ENCODE assay signal across 9 cellular contexts in genomic region chr2:188291617-188292445, GRCh38. TPM values are rescaled to one million over a fixed set of nuclear protein-coding genes. Genes with fewer than 3 reads are reported as not detected.
DNase-seq lines count a peak whose midpoint lies in the region; ATAC-seq, FAIRE-seq and TF ChIP-seq lines count a peak whose summit lies in the region.
"Had no signal": no experiment of that assay in that cellular context is flagged by ENCODE, and none has a peak within 500 bp of the region (broad histone marks: within the 10 kb centered on the region; RNA-seq: fewer than 3 reads in every experiment).

A gene with protein sequence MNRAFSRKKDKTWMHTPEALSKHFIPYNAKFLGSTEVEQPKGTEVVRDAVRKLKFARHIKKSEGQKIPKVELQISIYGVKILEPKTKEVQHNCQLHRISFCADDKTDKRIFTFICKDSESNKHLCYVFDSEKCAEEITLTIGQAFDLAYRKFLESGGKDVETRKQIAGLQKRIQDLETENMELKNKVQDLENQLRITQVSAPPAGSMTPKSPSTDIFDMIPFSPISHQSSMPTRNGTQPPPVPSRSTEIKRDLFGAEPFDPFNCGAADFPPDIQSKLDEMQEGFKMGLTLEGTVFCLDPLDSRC (plus strand): TSS chr2:188291874. CDS start chr2:188477703, 185,829 bp downstream.

- H3K4me1 Mint-ChIP-seq in CD4-positive, alpha-beta memory T cell: peaks cover 0 to 10% (median 4%) of the 10 kb centered on the region in 4 donors
- peaks cover 43% of the 10 kb centered on the region for H3K4me1 Mint-ChIP-seq in HFFc6 (ENCODE audit: low read depth)
- H3K4me1 Mint-ChIP-seq: IgD-negative memory B cell had no signal

- H3K36me3 ChIP-seq in CD4-positive, alpha-beta memory T cell (ENCODE audit: insufficient read depth, low read length): no peaks in the 10 kb centered on the region
- H3K36me3 ChIP-seq in small intestine (ENCODE audit: control insufficient read depth in 2 of 2, insufficient read depth in 2 of 2, low read length in 2 of 2): no peaks in the 10 kb centered on the region

- 0 to 5% (median 1%) methylated on average over 55 to 64 of the region's 64 CpGs for WGBS in small intestine, 3 donors

- peak in 1 of 5 donors; percentile 24 for DNase-seq in CD4-positive, alpha-beta memory T cell
- DNase-seq in HFFc6 (peak; percentile 66), RPMI7951 (ENCODE audit: low read depth) (peak; percentile 82), choroid plexus epithelial cell (ENCODE audit: low read depth) (peak; percentile 79), islet precursor cell (peak; percentile 91), small intestine (peak; percentile 79)
- no peak for DNase-seq in effector CD4-positive, alpha-beta T cell

- no peaks in the 10 kb centered on the region for H3K4me1 ChIP-seq in CD4-positive, alpha-beta memory T cell (ENCODE audit: insufficient read depth, low read length)
- peaks cover 0 to 2% of the 10 kb centered on the region in 2 donors for H3K4me1 ChIP-seq in small intestine (ENCODE audit: control insufficient read depth in 2 of 2, insufficient read depth in 1 of 2, low read depth in 1 of 2, low read length in 1 of 2)

- H3K4me3 ChIP-seq in CD4-positive, alpha-beta memory T cell (ENCODE audit: low read length in 2 of 2): no peak within 1 kb of the TSS
- H3K4me3 ChIP-seq in choroid plexus epithelial cell (ENCODE audit: low read depth, low read length) (peak within 1 kb of the TSS; percentile 80), small intestine (ENCODE audit: low read depth in 1 of 2, low read length in 2 of 2) (peak within 1 kb of the TSS; percentile 55 to 88)

- FAIRE-seq in small intestine (lab: Jason Lieb, UNC): no peak

- H3K27ac Mint-ChIP-seq in CD4-positive, alpha-beta memory T cell: no peak within 1 kb of the TSS
- H3K27ac Mint-ChIP-seq in HFFc6: peak within 1 kb of the TSS; percentile 89

- CTCF ChIA-PET in CD4-positive, alpha-beta memory T cell (lab: Charles Lee; ENCODE audit: partially characterized antibody): no interaction called here

- peaks cover 20% of the 10 kb centered on the region in 2 donors for H3K27me3 Mint-ChIP-seq in CD4-positive, alpha-beta memory T cell
- H3K27me3 Mint-ChIP-seq in HFFc6 (ENCODE audit: insufficient read depth): peaks cover 4% of the 10 kb centered on the region; the same call in 1 of the 2 replicates

- peaks cover 4% of the 10 kb centered on the region for H3K27me3 ChIP-seq in CD4-positive, alpha-beta memory T cell (ENCODE audit: insufficient read depth, low read length)
- H3K27me3 ChIP-seq in small intestine (ENCODE audit: control insufficient read depth in 2 of 2, insufficient read depth in 2 of 2, low read length in 2 of 2): no peaks in the 10 kb centered on the region

- no peak for ATAC-seq in GM18870 (IDR thresholded peaks at IDR 0.05; ENCODE audit: unreplicated experiment)

- no peaks in the 10 kb centered on the region for H3K36me3 Mint-ChIP-seq in CD4-positive, alpha-beta memory T cell
- peaks cover 2% of the 10 kb centered on the region; the same call in 1 of the 2 replicates for H3K36me3 Mint-ChIP-seq in HFFc6 (ENCODE audit: low read depth)

- POLR2A ChIA-PET in CD4-positive, alpha-beta memory T cell (lab: Charles Lee; ENCODE audit: partially characterized antibody): no interaction called here

- H3K9me3 Mint-ChIP-seq in CD4-positive, alpha-beta memory T cell: peaks cover 0 to 6% (median 0%) of the 10 kb centered on the region in 8 donors
- H3K9me3 Mint-ChIP-seq in HFFc6: no peaks in the 10 kb centered on the region

- H3K9me3 ChIP-seq in CD4-positive, alpha-beta memory T cell (ENCODE audit: control insufficient read depth in 1 of 2, low read length in 2 of 2): no peaks in the 10 kb centered on the region
- no peaks in the 10 kb centered on the region for H3K9me3 ChIP-seq in small intestine (ENCODE audit: control insufficient read depth, low read depth)

- H3K4me3 Mint-ChIP-seq in CD4-positive, alpha-beta memory T cell: peak within 1 kb of the TSS in 5 of 8 donors; percentile 1 to 75 (median 47)
- peak within 1 kb of the TSS; percentile 94 for H3K4me3 Mint-ChIP-seq in HFFc6
- H3K4me3 Mint-ChIP-seq: IgD-negative memory B cell had no signal

- intact Hi-C loops in CD4-positive, alpha-beta memory T cell (cut with micrococcal nuclease): no loop called here

- TF ChIP-seq CTCF in HFFc6 (IDR thresholded peaks at IDR 0.05) (peak; percentile 85), choroid plexus epithelial cell (conservative IDR thresholded peaks at IDR 0.05; ENCODE audit: low read depth, low read length) (peak; percentile 77)

- no peak within 1 kb of the TSS for H3K27ac ChIP-seq in CD4-positive, alpha-beta memory T cell (ENCODE audit: low read depth, low read length)
- peak within 1 kb of the TSS; percentile 91 to 95 for H3K27ac ChIP-seq in small intestine (ENCODE audit: low read depth in 1 of 2, low read length in 1 of 2)

RNA-seq across cellular contexts. Expression of the gene that starts here (rescaled TPM):
- not detected for total RNA-seq in CD4-positive, alpha-beta memory T cell
- polyA plus RNA-seq in CD4-positive, alpha-beta memory T cell: not detected
- 10 to 100 TPM; 33.3 to 76.1 (median 63.9) TPM for total RNA-seq in HFFc6 (2021; fragmentation: NEBNext Ultra II Directional; extraction: Animal tissue kit (Norgen Biotek cat#: 25700))
- 83.9 and 87.0 TPM in 2 replicates for total RNA-seq in RPMI7951 (2014; rRNA removed; shearing (Covaris generic))
- 10 to 100 TPM in 2 of 3 donors, 1 to 10 TPM in 1; 7.1 to 21.0 (median 16.8) TPM for polyA plus RNA-seq in small intestine
- polyA plus RNA-seq: IgD-negative memory B cell had no signal

Comparison
In these comparisons a context has a peak if more than half of its experiments do, and no peak if none do; other contexts are left out.
1. RNA of the gene that starts here (total RNA-seq): 83.9 to 87.0 TPM in RPMI7951 and 33.3 to 76.1 TPM in HFFc6; not detected in CD4-positive, alpha-beta memory T cell; every median in the first group is over 10 times any median in the second.
2. RNA of the gene that starts here (polyA plus RNA-seq): 7.1 to 21.0 TPM in small intestine; not detected in CD4-positive, alpha-beta memory T cell; every median in the first group is over 4 times any median in the second.
3. H3K4me3 ChIP-seq: peak in choroid plexus epithelial cell (single experiment) and small intestine (2 of 2); none in CD4-positive, alpha-beta memory T cell (0 of 2).